In the genomic region with DNA sequence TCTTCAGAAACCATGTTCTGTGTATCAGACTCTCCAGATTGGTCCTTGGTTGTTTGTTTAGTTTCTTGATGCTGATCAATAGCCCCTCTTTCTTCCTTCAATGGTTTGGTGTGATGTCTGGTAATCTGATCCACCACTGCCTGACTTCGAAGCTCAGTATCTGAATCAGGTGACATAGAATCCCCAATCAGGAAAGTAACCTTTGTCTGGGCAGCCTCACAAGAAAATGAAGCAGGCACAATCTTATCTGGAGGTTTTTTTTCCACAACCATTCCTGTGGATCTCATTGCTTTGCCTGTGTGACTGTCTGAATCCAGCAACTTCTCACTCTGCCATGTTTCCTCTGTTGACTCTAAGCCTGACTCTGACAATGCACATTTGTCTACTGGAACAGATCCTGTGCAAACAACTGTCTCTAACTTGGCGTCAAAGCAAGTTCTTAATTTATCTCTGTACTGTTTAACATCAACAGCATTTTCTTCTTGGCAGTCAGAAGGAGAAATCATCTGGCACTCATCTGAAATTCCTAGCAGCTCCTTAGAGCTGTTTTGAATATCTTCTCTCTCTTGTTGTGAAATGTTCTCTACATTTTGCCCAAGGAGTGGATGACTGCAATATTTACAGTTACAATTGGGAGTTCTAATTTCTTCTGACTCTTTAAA, we compare ENCODE assay signal across 9 cellular contexts. TPM values are rescaled to one million over a fixed set of nuclear protein-coding genes. Genes with fewer than 3 reads are reported as not detected.
A peak's percentile ranks its signal among the peaks of the same experiment; 100 is the strongest.
DNase-seq lines count a peak whose midpoint lies in the region; ATAC-seq, FAIRE-seq and TF ChIP-seq lines count a peak whose summit lies in the region.
"Had no signal": no experiment of that assay in that cellular context is flagged by ENCODE, and none has a peak within 500 bp of the region (broad histone marks: within the 10 kb centered on the region; RNA-seq: fewer than 3 reads in every experiment).

No MANE protein-coding gene starts in this region.

- H3K4me3 ChIP-seq in iPS-20b (ENCODE audit: low read length), result no peak overlapping the region
- H3K4me3 ChIP-seq in skeletal muscle cell (ENCODE audit: low read depth, low read length), result no peak overlapping the region

- H3K9ac ChIP-seq in iPS-20b (ENCODE audit: low read depth, low read length), result peak overlapping the region; percentile 38; the same call in 1 of the 2 replicates

- peak; percentile 77 for FAIRE-seq in GM12891 (lab: Jason Lieb, UNC)

- DNase-seq in GM12891 (ENCODE audit: insufficient read length, low spot score) (no peak), anterior cingulate cortex (lab: John Stamatoyannopoulos, UW) (peak in 36 of 58 donors; percentile 2 to 85 (median 24)), skeletal muscle cell (ENCODE audit: low read depth) (peak; percentile 79)
- no peak for DNase-seq in stimulated activated CD4-positive, alpha-beta T cell treated with anti-CD3 and anti-CD28 coated beads, Interleukin-12 subunit alpha, Interleukin-12 subunit beta, amount 100 ng/mL, for 4 hours
- DNase-seq: glutamatergic neuron had no signal

- peaks cover 24% of the 10 kb centered on the region for H3K36me3 ChIP-seq in iPS-20b (ENCODE audit: insufficient read depth, low read depth, low read length)

- no peak overlapping the region for H3K27ac ChIP-seq in iPS-20b (ENCODE audit: low read length)

- no peaks in the 10 kb centered on the region for H3K27me3 ChIP-seq in iPS-20b (ENCODE audit: insufficient read depth, low read length)

- H3K4me1 ChIP-seq in iPS-20b (ENCODE audit: insufficient read depth, low read length), result no peaks in the 10 kb centered on the region; the same call in 1 of the 2 replicates

- H3K9me3 ChIP-seq in iPS-20b (ENCODE audit: insufficient read depth, low read depth, low read length), result no peaks in the 10 kb centered on the region

- no peak for ATAC-seq in GM18907 (IDR thresholded peaks at IDR 0.05; ENCODE audit: unreplicated experiment)
- no peak for ATAC-seq in GM18502 (IDR thresholded peaks at IDR 0.05; ENCODE audit: poor library complexity, unreplicated experiment)
- ATAC-seq in GM18909 (IDR thresholded peaks at IDR 0.05; ENCODE audit: poor library complexity, unreplicated experiment), result no peak

- no peak for TF ChIP-seq POLR2A in GM12891 (IDR thresholded peaks at IDR 0.05; ENCODE audit: low read depth, low read length)

TF ChIP-seq in GM12891, 5 proteins besides CTCF, POLR2A, EP300 and RAD21:
- TF ChIP-seq POU2F2 (IDR thresholded peaks at IDR 0.05; ENCODE audit: low read depth, low read length), result no peak
- no peak for TF ChIP-seq POLR2AphosphoS5 (IDR thresholded peaks at IDR 0.05; ENCODE audit: low read depth, low read length)

RNA-seq across cellular contexts. Expression of gene RAPGEF6, which starts 37.1 kb away (rescaled TPM):
- 5.3 TPM for polyA plus RNA-seq in GM12891 (2012; ENCODE audit: low read depth, missing spikeins)

Comparison
In these comparisons a context has a peak if more than half of its experiments do, and no peak if none do; other contexts are left out.
1. DNase-seq: peak in anterior cingulate cortex (36 of 58) and skeletal muscle cell (single experiment); none in GM12891 (single experiment) and stimulated activated CD4-positive, alpha-beta T cell treated with anti-CD3 and anti-CD28 coated beads, Interleukin-12 subunit alpha, Interleukin-12 subunit beta, amount 100 ng/mL, for 4 hours (single experiment).